ENCODE assay signal across 2 cellular contexts in the genomic region with DNA sequence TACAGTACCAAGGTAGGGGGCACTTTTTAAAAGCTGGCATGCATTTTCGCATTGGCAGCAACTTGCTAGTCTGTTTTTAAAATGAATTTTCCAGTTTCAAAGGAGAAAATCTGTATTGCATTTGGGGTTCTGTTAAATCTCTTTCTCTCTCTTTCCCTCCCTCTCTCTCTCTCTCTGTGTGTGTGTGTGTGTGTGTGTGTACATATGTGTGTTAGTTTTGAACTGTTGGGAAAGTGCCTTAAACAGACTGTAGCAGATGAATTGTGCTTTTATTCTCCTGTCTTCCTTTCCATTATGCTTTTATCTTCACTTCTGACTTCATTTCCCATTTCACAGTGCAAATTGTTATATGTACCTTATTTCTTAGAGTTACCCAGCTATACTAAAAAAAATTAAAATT.
TF ChIP-seq lines count a peak whose summit lies in the region.

No MANE protein-coding gene starts in this region.

TF ChIP-seq in HEK293, 187 proteins besides CTCF, POLR2A, EP300 and RAD21 (continued from another document):
- TF ChIP-seq PRDM4 (tag by site-specific recombination; IDR thresholded peaks at IDR 0.05): no peak

TF ChIP-seq in K562, 482 proteins besides CTCF, POLR2A, EP300 and RAD21 (continued from another document):
- TF ChIP-seq THRB (CRISPR knock-in tag; conservative IDR thresholded peaks at IDR 0.05): peak; percentile 79; the same call in 1 of the 2 replicates
